ENCODE assay signal across 11 cellular contexts in the genomic region with DNA sequence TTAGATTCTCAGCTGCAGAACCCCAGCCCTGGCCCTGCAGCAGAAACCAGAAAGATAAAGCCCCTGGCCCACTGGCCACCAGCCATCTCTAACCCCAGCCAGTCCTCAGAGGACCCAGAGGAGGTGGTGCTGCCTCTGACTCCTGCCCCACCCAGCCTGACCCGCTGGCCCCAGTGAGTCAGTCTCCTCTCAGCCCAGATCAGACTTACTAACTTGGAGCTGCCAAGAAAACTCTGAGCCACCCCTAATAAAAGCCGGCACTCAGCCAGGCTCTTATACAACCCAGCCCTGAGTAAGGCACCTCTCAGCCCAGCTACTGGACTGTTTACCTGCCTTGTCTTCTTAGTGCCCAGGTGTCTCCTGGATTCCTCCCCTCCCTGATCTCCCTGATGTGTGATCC. TPM values are rescaled to one million over a fixed set of nuclear protein-coding genes. Genes with fewer than 3 reads are reported as not detected.
DNase-seq lines count a peak whose midpoint lies in the region; ATAC-seq, FAIRE-seq and TF ChIP-seq lines count a peak whose summit lies in the region.
"Had no signal": no experiment of that assay in that cellular context is flagged by ENCODE, and none has a peak within 500 bp of the region (broad histone marks: within the 10 kb centered on the region; RNA-seq: fewer than 3 reads in every experiment).

No MANE protein-coding gene starts in this region.

- H3K27me3 ChIP-seq in transverse colon, result peaks cover 4% of the 10 kb centered on the region

- intact Hi-C loops in left colon (cut with DNase I, micrococcal nuclease), result no loop called here
- intact Hi-C loops in transverse colon (cut with DNase I; ENCODE audit: low total_unique reads), result no loop called here

- no peak for FAIRE-seq in HTR-8/SVneo (lab: Jason Lieb, UNC)
- FAIRE-seq: colon had no signal

- H3K4me3 ChIP-seq in cardiac fibroblast (replicated peaks in 1 of 2; ENCODE audit: low read depth in 2 of 2, low read length in 2 of 2), result no peak overlapping the region
- H3K4me3 ChIP-seq in transverse colon, result no peak overlapping the region

- peaks cover 9 to 39% (median 13%) of the 10 kb centered on the region in 4 donors for H3K4me1 ChIP-seq in transverse colon

- TF ChIP-seq CTCF in cardiac fibroblast (IDR thresholded peaks at IDR 0.05; ENCODE audit: low read depth, low read length), result no peak
- no peak for TF ChIP-seq CTCF in transverse colon (IDR thresholded peaks at IDR 0.05)

- no peaks in the 10 kb centered on the region for H3K36me3 ChIP-seq in transverse colon

- TF ChIP-seq EP300 in transverse colon (IDR thresholded peaks at IDR 0.05; ENCODE audit: low read depth), result no peak

- no peak for TF ChIP-seq POLR2A in transverse colon (IDR thresholded peaks at IDR 0.05)

- ATAC-seq in left colon (peak; percentile 94), HG03039 (IDR thresholded peaks at IDR 0.05; ENCODE audit: unreplicated experiment) (no peak)
- ATAC-seq: naive thymus-derived CD4-positive, alpha-beta T cell had no signal

- in situ Hi-C loops in transverse colon (cut with MboI; ENCODE audit: low pct_ligation_motif_present in 1 of 4, low pct_unique_long_range_greater_than_20kb in 1 of 4, low sequenced_read_pairs in 3 of 4), result no loop called here

- DNase-seq in HTR-8/SVneo (ENCODE audit: insufficient read length, low spot score) (peak; percentile 21), cardiac fibroblast (ENCODE audit: low read depth in 2 of 2) (peak; percentile 88 to 89), left colon (peak; percentile 88 to 89), transverse colon (peak; percentile 91), COLO668 (lab: John Stamatoyannopoulos, UW; ENCODE audit: unreplicated experiment) (no peak), GM19238 (ENCODE audit: insufficient read length, low spot score) (no peak)
- DNase-seq in stimulated activated CD4-positive, alpha-beta T cell treated with anti-CD3 and anti-CD28 coated beads, Interleukin-2, amount 100 ng/mL, for 24 hours, result no peak
- DNase-seq: activated B cell treated with CpG ODN at 0.5 μM for 24 hours; naive thymus-derived CD4-positive, alpha-beta T cell had no signal

- WGBS in transverse colon (ENCODE audit: low coverage in 1 of 2), 2 donors, result 21% methylated on average over 2 of the region's 2 CpGs; no CpG with 5 or more reads in 1 of the 2 donors

- no peaks in the 10 kb centered on the region for H3K9me3 ChIP-seq in transverse colon

- peak overlapping the region; percentile 16 to 58 (median 54) for H3K27ac ChIP-seq in transverse colon

RNA-seq across cellular contexts. Expression of a gene that starts 2.0 kb away (rescaled TPM):
- total RNA-seq in left colon (under 1 TPM in 1 of 2 donors, not detected in 1; 0.12 TPM), transverse colon (not detected)
- total RNA-seq: activated B cell treated with CpG ODN at 0.5 μM for 24 hours had no signal

Comparison
In these comparisons a context has a peak if more than half of its experiments do, and no peak if none do; other contexts are left out.
1. DNase-seq: peak in HTR-8/SVneo (single experiment), cardiac fibroblast (2 of 2), left colon (2 of 2) and transverse colon (single experiment); none in COLO668 (single experiment), stimulated activated CD4-positive, alpha-beta T cell treated with anti-CD3 and anti-CD28 coated beads, Interleukin-2, amount 100 ng/mL, for 24 hours (0 of 2) and GM19238 (single experiment).